20 cellular contexts compared by ENCODE assay signal in genomic region chr2:23530909-23531276, GRCh38.
DNase-seq lines count a peak whose midpoint lies in the region; ATAC-seq and TF ChIP-seq lines count a peak whose summit lies in the region.
"Had no signal": no experiment of that assay in that cellular context is flagged by ENCODE, and none has a peak within 500 bp of the region (broad histone marks: within the 10 kb centered on the region; RNA-seq: fewer than 3 reads in every experiment).

No MANE protein-coding gene starts in this region.

- no peak overlapping the region for H3K4me3 ChIP-seq in WERI-Rb-1 (ENCODE audit: low read depth, low read length)
- no peak overlapping the region for H3K4me3 ChIP-seq in naive thymus-derived CD4-positive, alpha-beta T cell (ENCODE audit: low read length)
- H3K4me3 ChIP-seq: GM23338, K562 had no signal

- H3K27ac Mint-ChIP-seq in CD4-positive, alpha-beta T cell = peak overlapping the region; percentile 94
- H3K27ac Mint-ChIP-seq in naive thymus-derived CD4-positive, alpha-beta T cell = peak overlapping the region in 7 of 9 donors; percentile 54 to 99 (median 97)
- H3K27ac Mint-ChIP-seq in T-cell = peak overlapping the region in 1 of 2 donors; percentile 39
- H3K27ac Mint-ChIP-seq: GM23338 had no signal

- no peak for ATAC-seq in CD4-positive, alpha-beta T cell (ENCODE audit: poor library complexity)
- no peak for ATAC-seq in naive thymus-derived CD4-positive, alpha-beta T cell
- ATAC-seq in T-cell (replicated peaks in 1 of 4) = no peak
- ATAC-seq: GM23338, HCT116, K562 had no signal

- H3K27ac ChIP-seq in CD4-positive, alpha-beta T cell (ENCODE audit: low read depth, low read length) = no peak overlapping the region
- H3K27ac ChIP-seq in WERI-Rb-1 = peak overlapping the region; percentile 66
- no peak overlapping the region for H3K27ac ChIP-seq in naive thymus-derived CD4-positive, alpha-beta T cell (ENCODE audit: low read depth, low read length)
- H3K27ac ChIP-seq: 22Rv1, C4-2B had no signal

- no peaks in the 10 kb centered on the region for H3K9me3 Mint-ChIP-seq in CD4-positive, alpha-beta T cell
- no peaks in the 10 kb centered on the region for H3K9me3 Mint-ChIP-seq in naive thymus-derived CD4-positive, alpha-beta T cell
- no peaks in the 10 kb centered on the region for H3K9me3 Mint-ChIP-seq in T-cell
- H3K9me3 Mint-ChIP-seq: GM23338 had no signal

- DNase-seq in DMS 273 (lab: John Stamatoyannopoulos, UW; ENCODE audit: unreplicated experiment) (peak; percentile 44), DMS 273 treated with DMSO at 0.1 percent for 48 hours (lab: John Stamatoyannopoulos, UW) (no peak), WERI-Rb-1 (no peak), NCI-H1930 (lab: John Stamatoyannopoulos, UW) (no peak), T-cell (no peak)
- DNase-seq in CD4-positive, alpha-beta T cell = no peak
- DNase-seq in naive thymus-derived CD4-positive, alpha-beta T cell = no peak
- no peak for DNase-seq in stimulated activated naive CD4-positive, alpha-beta T cell (lab: John Stamatoyannopoulos, UW)
- DNase-seq: AML-193, NCI-H1092 treated with DMSO at 0.1 percent for 48 hours, NCI-H2081 treated with DMSO at 0.1 percent for 48 hours, NCI-H510A, NCI-H774, SHP77 had no signal

- peaks cover 13 to 40% of the 10 kb centered on the region in 2 donors for H3K4me1 ChIP-seq in naive thymus-derived CD4-positive, alpha-beta T cell (ENCODE audit: control insufficient read depth in 2 of 2, insufficient read depth in 2 of 2, low read length in 2 of 2)

- H3K4me1 Mint-ChIP-seq in CD4-positive, alpha-beta T cell (ENCODE audit: low read depth) = peaks cover 46% of the 10 kb centered on the region
- H3K4me1 Mint-ChIP-seq in naive thymus-derived CD4-positive, alpha-beta T cell = peaks cover 44 to 62% (median 55%) of the 10 kb centered on the region in 7 donors
- peaks cover 49 to 53% (median 52%) of the 10 kb centered on the region in 3 donors for H3K4me1 Mint-ChIP-seq in T-cell

- no peak for TF ChIP-seq CTCF in CD4-positive, alpha-beta T cell (IDR thresholded peaks at IDR 0.05)
- TF ChIP-seq CTCF in WERI-Rb-1 (IDR thresholded peaks at IDR 0.05; ENCODE audit: low read depth, low read length) = no peak

- POLR2A ChIA-PET in CD4-positive, alpha-beta T cell (lab: Charles Lee) = no interaction called here
- POLR2A ChIA-PET in naive thymus-derived CD4-positive, alpha-beta T cell (lab: Charles Lee) = interaction anchor here (2.1 kb wide), 1 partner anchor 144 kb away, joined by 6 read pairs; no protein-coding TSS in a partner anchor
- POLR2A ChIA-PET in T-cell (lab: Charles Lee) = interaction anchor here in 1 of 2 donors (0.6 kb wide), 1 partner anchor 29 kb away, joined by 6 read pairs; no protein-coding TSS in a partner anchor

- H3K4me3 Mint-ChIP-seq in CD4-positive, alpha-beta T cell = no peak overlapping the region
- peak overlapping the region in 7 of 10 donors; percentile 17 to 94 (median 38) for H3K4me3 Mint-ChIP-seq in naive thymus-derived CD4-positive, alpha-beta T cell
- no peak overlapping the region for H3K4me3 Mint-ChIP-seq in T-cell
- H3K4me3 Mint-ChIP-seq: GM23338 had no signal

- no peaks in the 10 kb centered on the region for H3K27me3 Mint-ChIP-seq in CD4-positive, alpha-beta T cell
- no peaks in the 10 kb centered on the region for H3K27me3 Mint-ChIP-seq in naive thymus-derived CD4-positive, alpha-beta T cell
- H3K27me3 Mint-ChIP-seq in T-cell = no peaks in the 10 kb centered on the region

- no peaks in the 10 kb centered on the region for H3K36me3 Mint-ChIP-seq in CD4-positive, alpha-beta T cell (ENCODE audit: low read depth)
- peaks cover 0 to 3% (median 0%) of the 10 kb centered on the region in 5 donors for H3K36me3 Mint-ChIP-seq in naive thymus-derived CD4-positive, alpha-beta T cell
- no peaks in the 10 kb centered on the region for H3K36me3 Mint-ChIP-seq in T-cell

- intact Hi-C loops in CD4-positive, alpha-beta T cell (cut with DNase I, micrococcal nuclease) = no loop called here
- intact Hi-C loops in naive thymus-derived CD4-positive, alpha-beta T cell (cut with micrococcal nuclease) = loop anchor here (5.0 to 10.0 kb wide), 3 partner anchors 76 to 546 kb away; partner anchors contain the start of gene SF3B6 (in 1 of the 2)

- no peaks in the 10 kb centered on the region; the same call in 1 of the 2 replicates for H3K36me3 ChIP-seq in WERI-Rb-1
- no peaks in the 10 kb centered on the region for H3K36me3 ChIP-seq in naive thymus-derived CD4-positive, alpha-beta T cell (ENCODE audit: control insufficient read depth in 2 of 3, insufficient read depth in 3 of 3, low read length in 3 of 3)

- CTCF ChIA-PET in CD4-positive, alpha-beta T cell (lab: Charles Lee) = interaction anchor here (1.2 kb wide), 1 partner anchor 11 kb away, joined by 4 read pairs; no protein-coding TSS in a partner anchor
- CTCF ChIA-PET in naive thymus-derived CD4-positive, alpha-beta T cell (lab: Charles Lee) = no interaction called here
- CTCF ChIA-PET in T-cell (lab: Charles Lee) = no interaction called here

- no peaks in the 10 kb centered on the region for H3K9me3 ChIP-seq in CD4-positive, alpha-beta T cell (ENCODE audit: control insufficient read depth, low read length)
- H3K9me3 ChIP-seq in WERI-Rb-1 (ENCODE audit: severe bottlenecking) = no peaks in the 10 kb centered on the region
- no peaks in the 10 kb centered on the region for H3K9me3 ChIP-seq in naive thymus-derived CD4-positive, alpha-beta T cell (ENCODE audit: control insufficient read depth in 2 of 3, low read length in 3 of 3)
- H3K9me3 ChIP-seq: Caco-2 had no signal

- no peaks in the 10 kb centered on the region for H3K27me3 ChIP-seq in CD4-positive, alpha-beta T cell (ENCODE audit: control insufficient read depth, insufficient read depth, low read length)
- H3K27me3 ChIP-seq in WERI-Rb-1 (ENCODE audit: insufficient read depth, low read depth, severe bottlenecking) = no peaks in the 10 kb centered on the region
- no peaks in the 10 kb centered on the region for H3K27me3 ChIP-seq in naive thymus-derived CD4-positive, alpha-beta T cell (ENCODE audit: control insufficient read depth in 2 of 2, insufficient read depth in 2 of 2, low read length in 2 of 2)

Comparison
In these comparisons a context has a peak if more than half of its experiments do, and no peak if none do; other contexts are left out.
1. H3K4me3 Mint-ChIP-seq: peak in naive thymus-derived CD4-positive, alpha-beta T cell (7 of 10); none in CD4-positive, alpha-beta T cell (single experiment) and T-cell (0 of 3).
2. intact Hi-C loops: an anchor here in naive thymus-derived CD4-positive, alpha-beta T cell (5.0 to 10.0 kb wide); none called in CD4-positive, alpha-beta T cell.